In genomic region chr2:18792226-18792629, GRCh38 we compare ENCODE assay signal across 19 cellular contexts.
DNase-seq lines count a peak whose midpoint lies in the region; ATAC-seq lines count a peak whose summit lies in the region.
"Had no signal": no experiment of that assay in that cellular context is flagged by ENCODE, and none has a peak within 500 bp of the region (broad histone marks: within the 10 kb centered on the region; RNA-seq: fewer than 3 reads in every experiment).

No MANE protein-coding gene starts in this region.

- H3K36me3 ChIP-seq in CD4-positive, alpha-beta memory T cell (ENCODE audit: insufficient read depth, low read length): no peaks in the 10 kb centered on the region

- no peaks in the 10 kb centered on the region for H3K9me3 ChIP-seq in CD4-positive, alpha-beta memory T cell (ENCODE audit: control insufficient read depth in 1 of 2, low read length in 2 of 2)

- H3K27me3 Mint-ChIP-seq in CD4-positive, alpha-beta memory T cell: no peaks in the 10 kb centered on the region
- H3K27me3 Mint-ChIP-seq: activated naive CD8-positive, alpha-beta T cell treated with anti-CD3 and anti-CD28 coated beads, Interleukin-2, amount 10 ng/mL, durations not matched to agents 7 days and 5 days; T-helper 17 cell had no signal

- H3K4me3 ChIP-seq in CD4-positive, alpha-beta memory T cell (ENCODE audit: low read length in 2 of 2): no peak overlapping the region
- H3K4me3 ChIP-seq: smooth muscle cell had no signal

- no peaks in the 10 kb centered on the region for H3K27me3 ChIP-seq in CD4-positive, alpha-beta memory T cell (ENCODE audit: insufficient read depth, low read length)

- peaks cover 4 to 23% of the 10 kb centered on the region in 2 donors for H3K36me3 Mint-ChIP-seq in CD4-positive, alpha-beta memory T cell
- H3K36me3 Mint-ChIP-seq: activated naive CD8-positive, alpha-beta T cell treated with anti-CD3 and anti-CD28 coated beads, Interleukin-2, amount 10 ng/mL, durations not matched to agents 7 days and 5 days had no signal

- H3K27ac Mint-ChIP-seq in CD4-positive, alpha-beta memory T cell: no peak overlapping the region
- H3K27ac Mint-ChIP-seq: activated naive CD8-positive, alpha-beta T cell treated with anti-CD3 and anti-CD28 coated beads, Interleukin-2, amount 10 ng/mL, durations not matched to agents 7 days and 5 days; activated T-helper 1 cell treated with anti-CD3 and anti-CD28 coated beads, Interleukin-12 subunit alpha, Interleukin-12 subunit beta, Interleukin-2, Interleukin-4 antibody, amounts not matched to agents 30 ng/mL and 10 ng/mL and 1 ng/mL, durations not matched to agents 14 hours and 24 hours and 36 hours; T-helper 17 cell had no signal

- intact Hi-C loops in sciatic nerve (cut with DNase I): no loop called here
- intact Hi-C loops in CD4-positive, alpha-beta memory T cell (cut with micrococcal nuclease): no loop called here

- DNase-seq in M059J (ENCODE audit: low read depth) (peak; percentile 62), astrocyte of the hippocampus (ENCODE audit: low read depth, low spot score) (peak; percentile 36), iris pigment epithelial cell (ENCODE audit: low read depth) (peak; percentile 22), sciatic nerve (ENCODE audit: low spot score) (no peak), DMS 273 (lab: John Stamatoyannopoulos, UW; ENCODE audit: unreplicated experiment) (no peak)
- DNase-seq in CD4-positive, alpha-beta memory T cell: no peak
- no peak for DNase-seq in activated CD8-positive, alpha-beta memory T cell treated with anti-CD3 and anti-CD28 coated beads, Interleukin-2, amount 50 U/mL, for 48 hours
- DNase-seq: activated naive CD8-positive, alpha-beta T cell treated with anti-CD3 and anti-CD28 coated beads, Interleukin-2, amount 10 ng/mL, durations not matched to agents 7 days and 5 days; central memory CD4-positive, alpha-beta T cell; effector CD8-positive, alpha-beta T cell; KG1; kidney glomerular epithelial cell; NCI-H1048; NCI-H524 treated with DMSO at 0.1 percent for 48 hours; stimulated activated CD4-positive, alpha-beta T cell treated with anti-CD3 and anti-CD28 coated beads, Interleukin-4, amount 100 ng/mL, for 24 hours; substantia nigra; T-helper 17 cell had no signal

- POLR2A ChIA-PET in CD4-positive, alpha-beta memory T cell (lab: Charles Lee; ENCODE audit: partially characterized antibody): no interaction called here

- H3K4me3 Mint-ChIP-seq in CD4-positive, alpha-beta memory T cell: no peak overlapping the region
- H3K4me3 Mint-ChIP-seq: activated naive CD8-positive, alpha-beta T cell treated with anti-CD3 and anti-CD28 coated beads, Interleukin-2, amount 10 ng/mL, durations not matched to agents 7 days and 5 days; activated T-helper 1 cell treated with anti-CD3 and anti-CD28 coated beads, Interleukin-12 subunit alpha, Interleukin-12 subunit beta, Interleukin-2, Interleukin-4 antibody, amounts not matched to agents 30 ng/mL and 10 ng/mL and 1 ng/mL, durations not matched to agents 14 hours and 24 hours and 36 hours; T-helper 17 cell had no signal

- ATAC-seq in sciatic nerve: peak; percentile 11
- ATAC-seq: T-helper 17 cell had no signal

- CTCF ChIA-PET in CD4-positive, alpha-beta memory T cell (lab: Charles Lee; ENCODE audit: partially characterized antibody): no interaction called here

- no peaks in the 10 kb centered on the region for H3K4me1 Mint-ChIP-seq in CD4-positive, alpha-beta memory T cell
- H3K4me1 Mint-ChIP-seq: activated naive CD8-positive, alpha-beta T cell treated with anti-CD3 and anti-CD28 coated beads, Interleukin-2, amount 10 ng/mL, durations not matched to agents 7 days and 5 days; T-helper 17 cell had no signal

- H3K27ac ChIP-seq in CD4-positive, alpha-beta memory T cell (ENCODE audit: low read depth, low read length): no peak overlapping the region

- no peaks in the 10 kb centered on the region for H3K4me1 ChIP-seq in CD4-positive, alpha-beta memory T cell (ENCODE audit: insufficient read depth, low read length)

- H3K9me3 Mint-ChIP-seq in CD4-positive, alpha-beta memory T cell: peaks cover 0 to 2% (median 0%) of the 10 kb centered on the region in 8 donors
- H3K9me3 Mint-ChIP-seq: activated naive CD8-positive, alpha-beta T cell treated with anti-CD3 and anti-CD28 coated beads, Interleukin-2, amount 10 ng/mL, durations not matched to agents 7 days and 5 days; activated T-helper 1 cell treated with anti-CD3 and anti-CD28 coated beads, Interleukin-12 subunit alpha, Interleukin-12 subunit beta, Interleukin-2, Interleukin-4 antibody, amounts not matched to agents 30 ng/mL and 10 ng/mL and 1 ng/mL, durations not matched to agents 14 hours and 24 hours and 36 hours had no signal

Comparison
In these comparisons a context has a peak if more than half of its experiments do, and no peak if none do; other contexts are left out.
1. DNase-seq: peak in M059J (single experiment), astrocyte of the hippocampus (single experiment) and iris pigment epithelial cell (single experiment); none in sciatic nerve (single experiment), CD4-positive, alpha-beta memory T cell (0 of 5), DMS 273 (single experiment) and activated CD8-positive, alpha-beta memory T cell treated with anti-CD3 and anti-CD28 coated beads, Interleukin-2, amount 50 U/mL, for 48 hours (single experiment).